In the genomic region with DNA sequence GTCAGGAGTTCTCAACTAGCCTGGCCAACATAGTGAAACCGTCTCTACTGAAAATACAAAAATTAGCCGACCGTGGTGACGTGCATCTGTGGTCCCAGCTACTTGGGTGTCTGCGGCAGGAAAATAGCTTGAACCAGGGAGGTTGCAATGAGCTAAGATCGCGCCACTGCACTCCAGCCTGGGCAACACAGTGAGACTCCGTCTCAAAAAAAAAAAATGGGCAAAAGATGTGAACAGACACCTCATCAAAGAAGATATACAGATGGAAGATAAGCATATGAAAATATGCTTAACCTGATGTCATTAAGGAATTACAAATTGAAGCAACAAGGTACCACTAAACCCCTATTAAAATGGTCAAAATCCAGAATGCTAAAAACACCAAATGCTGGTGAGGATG, we compare ENCODE assay signal across 17 cellular contexts. TPM values are rescaled to one million over a fixed set of nuclear protein-coding genes. Genes with fewer than 3 reads are reported as not detected.
A peak's percentile ranks its signal among the peaks of the same experiment; 100 is the strongest.
DNase-seq lines count a peak whose midpoint lies in the region; FAIRE-seq and TF ChIP-seq lines count a peak whose summit lies in the region.
"Had no signal": no experiment of that assay in that cellular context is flagged by ENCODE, and none has a peak within 500 bp of the region (broad histone marks: within the 10 kb centered on the region; RNA-seq: fewer than 3 reads in every experiment).

No MANE protein-coding gene starts in this region.

- peaks cover 22% of the 10 kb centered on the region for H3K27me3 Mint-ChIP-seq in H9 (ENCODE audit: low read depth)

- no CpG with 5 or more reads among the region's 8 CpGs for WGBS in H9 (ENCODE audit: extremely low coverage, insufficient read length, low lambda C conversion rate)

- H3K9me3 ChIP-seq in H9 (ENCODE audit: control insufficient read depth, low read depth, low read length) = no peaks in the 10 kb centered on the region
- no peaks in the 10 kb centered on the region for H3K9me3 ChIP-seq in kidney (ENCODE audit: control insufficient read depth in 1 of 2, low read length in 2 of 2)
- H3K9me3 ChIP-seq: A549 had no signal

- peaks cover 8 to 15% of the 10 kb centered on the region in 2 experiments for H3K4me1 Mint-ChIP-seq in H9

- H3K4me3 ChIP-seq in kidney (ENCODE audit: low read length in 2 of 2) = no peak overlapping the region
- H3K4me3 ChIP-seq: A549, GM23248 had no signal

- no peak overlapping the region for H2AFZ ChIP-seq in H9 (ENCODE audit: low read length)
- H2AFZ ChIP-seq: GM23248 had no signal

- no peak overlapping the region for H3K4me3 Mint-ChIP-seq in H9
- H3K4me3 Mint-ChIP-seq: CD4-positive, alpha-beta T cell had no signal

- H2AK5ac ChIP-seq in H9 (ENCODE audit: insufficient read length, low read length) = no peak overlapping the region

- H3K23me2 ChIP-seq in H9 (ENCODE audit: insufficient read length, low read depth, low read length, poor library complexity, severe bottlenecking) = no peaks in the 10 kb centered on the region

- H2BK120ac ChIP-seq in H9 (ENCODE audit: low read depth, low read length, poor library complexity, severe bottlenecking) = no peak overlapping the region

- no peak overlapping the region for H3T11ph ChIP-seq in H9 (ENCODE audit: low read length)

- no peak for FAIRE-seq in kidney (lab: Jason Lieb, UNC)
- FAIRE-seq: GM19239 had no signal

- H4K20me1 ChIP-seq in H9 (ENCODE audit: control insufficient read depth, insufficient read depth, insufficient read length) = no peaks in the 10 kb centered on the region

- H3K4me1 ChIP-seq in H9 (ENCODE audit: insufficient read depth, low read length) = no peaks in the 10 kb centered on the region
- H3K4me1 ChIP-seq in kidney (ENCODE audit: control insufficient read depth in 1 of 2, insufficient read depth in 1 of 2, low read depth in 1 of 2, low read length in 2 of 2) = no peaks in the 10 kb centered on the region

- H4K8ac ChIP-seq in H9 (replicated peaks; ENCODE audit: insufficient read length, low read depth, low read length) = no peak overlapping the region

- no peak overlapping the region for H2BK20ac ChIP-seq in H9 (ENCODE audit: low read depth, low read length, poor library complexity, severe bottlenecking)

- no peak overlapping the region for H2BK15ac ChIP-seq in H9 (ENCODE audit: low read depth, low read length)

- no peak overlapping the region for H2BK12ac ChIP-seq in H9 (ENCODE audit: insufficient read length, low read depth, low read length)

- H3K56ac ChIP-seq in H9 (ENCODE audit: insufficient read length, low read depth, low read length) = no peak overlapping the region

- no peaks in the 10 kb centered on the region for H3K27me3 ChIP-seq in H9 (ENCODE audit: insufficient read depth, low read length)

- H3K36me3 Mint-ChIP-seq in H9 (ENCODE audit: insufficient read depth in 1 of 3, low read depth in 3 of 3) = no peaks in the 10 kb centered on the region

- no peak overlapping the region for H3K4me2 ChIP-seq in H9 (ENCODE audit: insufficient read depth, insufficient read length, low read length)
- H3K4me2 ChIP-seq: A549 had no signal

- H3K9me3 Mint-ChIP-seq in H9 = peaks cover 0 to 3% of the 10 kb centered on the region in 2 experiments; a peak in 2 of 5 replicates
- H3K9me3 Mint-ChIP-seq: CD4-positive, alpha-beta T cell had no signal

- DNase-seq in H9 (peak; percentile 10), kidney (peak; percentile 15), COLO668 (lab: John Stamatoyannopoulos, UW; ENCODE audit: unreplicated experiment) (no peak), 8988T (no peak)
- DNase-seq: AML-193; CD4-positive, alpha-beta T cell; DMS153; DMS79; GF-D8; GM23248; HCEC 1CT had no signal

- H3K23ac ChIP-seq in H9 (ENCODE audit: insufficient read length, low read depth, low read length) = no peak overlapping the region

- TF ChIP-seq CTCF in H9 (conservative IDR thresholded peaks at IDR 0.05) (no peak), kidney (IDR thresholded peaks at IDR 0.05; ENCODE audit: borderline replicate concordance, extremely low read depth, insufficient read depth) (no peak)

- H3K9ac ChIP-seq in H9 (ENCODE audit: extremely low read depth, insufficient read length, low read length) (no peak overlapping the region), kidney (ENCODE audit: low read length in 2 of 2) (no peak overlapping the region)
- H3K9ac ChIP-seq: GM23248 had no signal

- H3K36me3 ChIP-seq in kidney (ENCODE audit: control insufficient read depth in 1 of 2, insufficient read depth in 2 of 2, low read length in 2 of 2) = no peaks in the 10 kb centered on the region

- H3K18ac ChIP-seq in H9 (ENCODE audit: insufficient read length, low read depth, low read length) = no peak overlapping the region

- no peak overlapping the region for H2BK5ac ChIP-seq in H9 (ENCODE audit: insufficient read length, low read length)

- no peaks in the 10 kb centered on the region for H3K79me1 ChIP-seq in H9 (ENCODE audit: insufficient read depth, low read depth, low read length, poor library complexity, severe bottlenecking)

- H3K79me2 ChIP-seq in H9 (ENCODE audit: insufficient read depth, low read length) = no peaks in the 10 kb centered on the region

- H4K91ac ChIP-seq in H9 (ENCODE audit: insufficient read length, low read depth, low read length) = no peak overlapping the region

- no peak overlapping the region for H3K4ac ChIP-seq in H9 (ENCODE audit: low read depth, low read length)

- H3K27ac ChIP-seq in H9 (ENCODE audit: insufficient read length, low read depth, low read length) (no peak overlapping the region), kidney (ENCODE audit: low read depth in 2 of 2, low read length in 2 of 2) (no peak overlapping the region)
- H3K27ac ChIP-seq: A549, C4-2B, GM23248 had no signal

- H3K14ac ChIP-seq in H9 (ENCODE audit: insufficient read depth, low read length) = no peak overlapping the region

- intact Hi-C loops in kidney (cut with DNase I) = no loop called here

- H3K27ac Mint-ChIP-seq in H9 = no peak overlapping the region
- H3K27ac Mint-ChIP-seq: CD4-positive, alpha-beta T cell had no signal

- no peak overlapping the region for H4K5ac ChIP-seq in H9 (ENCODE audit: insufficient read length, low read depth, low read length)

RNA-seq across cellular contexts. Expression of a gene that starts 9.2 kb away (rescaled TPM):
- total RNA-seq in H9 (2021) (2.7 and 2.9 TPM in 2 replicates), kidney (18.9 TPM)
- 8.7 TPM for polyA plus RNA-seq in kidney (ENCODE audit: insufficient read depth, low read depth, low replicate concordance)
- total RNA-seq: GM23248, HT-29 had no signal

RNA-seq across cellular contexts. Expression of a gene that starts 10.9 kb away (rescaled TPM):
- total RNA-seq in H9 (2021) (not detected in 2 replicates), kidney (20.2 TPM)
- 2.4 TPM for polyA plus RNA-seq in kidney (ENCODE audit: insufficient read depth, low read depth, low replicate concordance)
- total RNA-seq: GM23248, H4, HT-29 had no signal
- polyA plus RNA-seq: BJ, GM23248 had no signal

RNA-seq across cellular contexts. Expression of a gene that starts 41.5 kb away (rescaled TPM):
- total RNA-seq in H9 (2021) (4.0 and 4.4 TPM in 2 replicates), kidney (4.3 TPM)
- 4.1 TPM for polyA plus RNA-seq in kidney (ENCODE audit: insufficient read depth, low read depth, low replicate concordance)
- total RNA-seq: CD4-positive, alpha-beta T cell; H4; HT-29 had no signal

RNA-seq across cellular contexts. Expression of a gene that starts 44.3 kb away (rescaled TPM):
- total RNA-seq in H9 (2021) (79.2 and 80.9 TPM in 2 replicates), kidney (26.3 TPM)
- polyA plus RNA-seq in kidney (ENCODE audit: insufficient read depth, low read depth, low replicate concordance) = 31.8 TPM

RNA-seq across cellular contexts. Expression of a gene that starts 58.0 kb away (rescaled TPM):
- total RNA-seq in H9 (2021) (0.22 and 0.24 TPM in 2 replicates), kidney (3.4 TPM)
- polyA plus RNA-seq in kidney (ENCODE audit: insufficient read depth, low read depth, low replicate concordance) = 3.8 TPM
- total RNA-seq: CD4-positive, alpha-beta T cell; GM23248; H4 had no signal

Comparison
In these comparisons a context has a peak if more than half of its experiments do, and no peak if none do; other contexts are left out.
1. DNase-seq: peak in H9 (single experiment) and kidney (single experiment); none in COLO668 (single experiment) and 8988T (single experiment).
2. RNA of a gene that starts 10.9 kb away (total RNA-seq): 20.2 TPM in kidney (single experiment); not detected in H9; every median in the first group is over 10 times any median in the second.